Comparison of ENCODE assay signal across 9 cellular contexts in the genomic region with DNA sequence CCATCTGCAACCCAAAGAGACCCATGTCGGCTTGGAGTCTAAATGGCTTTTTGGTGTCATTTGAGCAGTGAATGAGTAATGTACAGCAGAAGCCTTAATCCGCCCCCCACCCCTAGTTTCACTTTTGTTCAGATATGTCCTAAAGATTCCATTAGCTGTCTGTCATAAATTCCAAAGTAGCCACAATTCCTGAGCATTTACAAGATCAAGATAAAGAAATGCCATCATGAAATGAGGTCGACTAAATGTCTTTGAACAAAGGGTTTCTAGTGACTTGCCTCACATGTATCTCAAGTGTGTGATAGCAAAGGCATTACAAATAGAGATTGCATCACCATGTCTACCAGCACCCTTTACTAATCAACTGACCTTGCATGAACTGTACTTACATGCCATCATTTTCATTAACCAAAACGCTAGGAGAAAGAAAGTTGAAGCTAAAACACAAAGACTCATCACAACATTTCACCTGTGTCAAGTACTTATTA.
DNase-seq lines count a peak whose midpoint lies in the region; ATAC-seq and TF ChIP-seq lines count a peak whose summit lies in the region.
"Had no signal": no experiment of that assay in that cellular context is flagged by ENCODE, and none has a peak within 500 bp of the region (broad histone marks: within the 10 kb centered on the region; RNA-seq: fewer than 3 reads in every experiment).

No MANE protein-coding gene starts in this region.

- no peaks in the 10 kb centered on the region for H3K27me3 Mint-ChIP-seq in activated CD4-positive, alpha-beta T cell treated with anti-CD3 and anti-CD28 coated beads, Interleukin-2, amount 10 ng/mL, durations not matched to agents 24 days and 14 days
- H3K27me3 Mint-ChIP-seq: CD4-positive, CD25-positive, alpha-beta regulatory T cell had no signal

- no peaks in the 10 kb centered on the region for H3K27me3 ChIP-seq in foreskin keratinocyte
- H3K27me3 ChIP-seq in smooth muscle cell (ENCODE audit: low read depth): no peaks in the 10 kb centered on the region

- H3K36me3 Mint-ChIP-seq in activated CD4-positive, alpha-beta T cell treated with anti-CD3 and anti-CD28 coated beads, Interleukin-2, amount 10 ng/mL, durations not matched to agents 24 days and 14 days (ENCODE audit: low read depth): peaks cover 9% of the 10 kb centered on the region

- in situ Hi-C loops in SK-MEL-5 (cut with HindIII; ENCODE audit: low pct_unique_long_range_greater_than_20kb, low sequenced_read_pairs): no loop called here

- WGBS in smooth muscle cell (ENCODE audit: low lambda C conversion rate): 7% methylated on average over 4 of the region's 4 CpGs

- H3K27ac Mint-ChIP-seq in activated CD4-positive, alpha-beta T cell treated with anti-CD3 and anti-CD28 coated beads, Interleukin-2, amount 10 ng/mL, durations not matched to agents 24 days and 14 days: peak overlapping the region; percentile 48

- H2AFZ ChIP-seq in smooth muscle cell (ENCODE audit: low read depth): no peak overlapping the region

- H4K20me1 ChIP-seq in smooth muscle cell (ENCODE audit: low read depth): no peaks in the 10 kb centered on the region

- no peak overlapping the region for H3K4me3 ChIP-seq in smooth muscle cell

- H3K9ac ChIP-seq in smooth muscle cell (ENCODE audit: low read depth): peak overlapping the region; percentile 46

- H3K4me1 ChIP-seq in foreskin keratinocyte (peaks cover 49% of the 10 kb centered on the region), smooth muscle cell (ENCODE audit: low read depth) (peaks cover 3% of the 10 kb centered on the region)

- H3K36me3 ChIP-seq in smooth muscle cell (ENCODE audit: low read depth): no peaks in the 10 kb centered on the region

- H3K79me2 ChIP-seq in smooth muscle cell (ENCODE audit: low read depth): no peaks in the 10 kb centered on the region

- H3K4me1 Mint-ChIP-seq in activated CD4-positive, alpha-beta T cell treated with anti-CD3 and anti-CD28 coated beads, Interleukin-2, amount 10 ng/mL, durations not matched to agents 24 days and 14 days: peaks cover 25% of the 10 kb centered on the region
- H3K4me1 Mint-ChIP-seq: CD4-positive, CD25-positive, alpha-beta regulatory T cell had no signal

- no peak for TF ChIP-seq CTCF in foreskin keratinocyte (conservative IDR thresholded peaks at IDR 0.05)
- no peak for TF ChIP-seq CTCF in smooth muscle cell (IDR thresholded peaks at IDR 0.05; ENCODE audit: borderline replicate concordance, insufficient read depth, poor library complexity, severe bottlenecking)

- peaks cover 3% of the 10 kb centered on the region for H3K9me3 Mint-ChIP-seq in activated CD4-positive, alpha-beta T cell treated with anti-CD3 and anti-CD28 coated beads, Interleukin-2, amount 10 ng/mL, durations not matched to agents 24 days and 14 days

- H3F3A ChIP-seq in smooth muscle cell (ENCODE audit: low read depth): peaks cover 12% of the 10 kb centered on the region

- H3K27ac ChIP-seq in foreskin keratinocyte (peak overlapping the region; percentile 97), smooth muscle cell (ENCODE audit: low read depth) (peak overlapping the region; percentile 83)

- H3K4me2 ChIP-seq in smooth muscle cell: peak overlapping the region; percentile 62

- intact Hi-C loops in activated CD4-positive, alpha-beta T cell treated with anti-CD3 and anti-CD28 coated beads, Interleukin-2, amount 10 ng/mL, durations not matched to agents 24 days and 14 days (cut with micrococcal nuclease): no loop called here
- intact Hi-C loops in sciatic nerve (cut with DNase I): no loop called here

- ATAC-seq in foreskin keratinocyte: peak; percentile 57
- ATAC-seq in sciatic nerve: no peak

- H3K4me3 Mint-ChIP-seq in activated CD4-positive, alpha-beta T cell treated with anti-CD3 and anti-CD28 coated beads, Interleukin-2, amount 10 ng/mL, durations not matched to agents 24 days and 14 days: no peak overlapping the region
- H3K4me3 Mint-ChIP-seq: CD4-positive, CD25-positive, alpha-beta regulatory T cell had no signal

- H3K9me3 ChIP-seq in smooth muscle cell (replicated peaks; ENCODE audit: low read depth): no peaks in the 10 kb centered on the region

- DNase-seq in activated CD4-positive, alpha-beta T cell treated with anti-CD3 and anti-CD28 coated beads, Interleukin-2, amount 10 ng/mL, durations not matched to agents 24 days and 14 days: no peak
- DNase-seq in activated CD4-positive, alpha-beta T cell treated with anti-CD3 and anti-CD28 coated beads, Interleukin-2, amount 50 U/mL, for 4 hours: no peak
- DNase-seq in SK-MEL-5 (ENCODE audit: low read depth, low spot score): peak; percentile 69
- peak; percentile 97 to 99 for DNase-seq in foreskin keratinocyte
- no peak for DNase-seq in smooth muscle cell (lab: John Stamatoyannopoulos, UW; ENCODE audit: unreplicated experiment)
- no peak for DNase-seq in iPS-NIHi7 (ENCODE audit: extremely low spot score)
- no peak for DNase-seq in sciatic nerve (ENCODE audit: low spot score)
- DNase-seq in cerebellum (ENCODE audit: low spot score): no peak
- DNase-seq: CD4-positive, CD25-positive, alpha-beta regulatory T cell had no signal

Comparison
In these comparisons a context has a peak if more than half of its experiments do, and no peak if none do; other contexts are left out.
1. DNase-seq: peak in SK-MEL-5 (single experiment) and foreskin keratinocyte (2 of 2); none in activated CD4-positive, alpha-beta T cell treated with anti-CD3 and anti-CD28 coated beads, Interleukin-2, amount 10 ng/mL, durations not matched to agents 24 days and 14 days (single experiment), activated CD4-positive, alpha-beta T cell treated with anti-CD3 and anti-CD28 coated beads, Interleukin-2, amount 50 U/mL, for 4 hours (0 of 2), smooth muscle cell (single experiment), iPS-NIHi7 (single experiment), sciatic nerve (single experiment) and cerebellum (single experiment).